Comparison of ENCODE assay signal across 20 cellular contexts in genomic region chrX:106208154-106208553, GRCh38. TPM values are rescaled to one million over a fixed set of nuclear protein-coding genes. Genes with fewer than 3 reads are reported as not detected.
DNase-seq lines count a peak whose midpoint lies in the region; ATAC-seq, FAIRE-seq and TF ChIP-seq lines count a peak whose summit lies in the region.
"Had no signal": no experiment of that assay in that cellular context is flagged by ENCODE, and none has a peak within 500 bp of the region (broad histone marks: within the 10 kb centered on the region; RNA-seq: fewer than 3 reads in every experiment).

No MANE protein-coding gene starts in this region.

- intact Hi-C loops in gastrocnemius medialis (cut with DNase I; ENCODE audit: low total_unique reads): no loop called here

- H3K4me3 ChIP-seq in astrocyte (ENCODE audit: insufficient read depth, low read depth, low read length) (no peak overlapping the region), gastrocnemius medialis (no peak overlapping the region)
- H3K4me3 ChIP-seq: GM23338 had no signal

- no peaks in the 10 kb centered on the region for H3K79me2 ChIP-seq in astrocyte (ENCODE audit: insufficient read depth, low read length)

- H3K4me2 ChIP-seq in astrocyte (ENCODE audit: low read length): no peak overlapping the region
- H3K4me2 ChIP-seq: GM23338 had no signal

- TF ChIP-seq CTCF in astrocyte (IDR thresholded peaks at IDR 0.05; ENCODE audit: insufficient read depth, low read depth, low read length) (no peak), gastrocnemius medialis (IDR thresholded peaks at IDR 0.05 in 4 of 5, conservative IDR thresholded peaks at IDR 0.05 in 1 of 5) (no peak)

- no peak overlapping the region for H3K9ac ChIP-seq in astrocyte (ENCODE audit: low read length)

- TF ChIP-seq POLR2A in gastrocnemius medialis (IDR thresholded peaks at IDR 0.05): no peak

- H2AFZ ChIP-seq in astrocyte (ENCODE audit: low read depth, low read length): no peak overlapping the region
- H2AFZ ChIP-seq: GM23338 had no signal

- H3K27me3 ChIP-seq in astrocyte (ENCODE audit: insufficient read depth, low read length): no peaks in the 10 kb centered on the region
- H3K27me3 ChIP-seq in gastrocnemius medialis: no peaks in the 10 kb centered on the region

- H4K20me1 ChIP-seq in astrocyte (ENCODE audit: insufficient read depth, low read length): no peaks in the 10 kb centered on the region

- H3K36me3 Mint-ChIP-seq in astrocyte (ENCODE audit: low read depth, unreplicated experiment): no peaks in the 10 kb centered on the region
- H3K36me3 Mint-ChIP-seq: CD4-positive, alpha-beta memory T cell had no signal

- peak; percentile 75 for FAIRE-seq in astrocyte (lab: Jason Lieb, UNC)
- FAIRE-seq: G401.6, GM12892, GM19239 had no signal

- no peaks in the 10 kb centered on the region for H3K27me3 Mint-ChIP-seq in astrocyte (ENCODE audit: low read depth, unreplicated experiment)
- H3K27me3 Mint-ChIP-seq: CD4-positive, alpha-beta memory T cell had no signal

- DNase-seq in astrocyte (ENCODE audit: low read depth) (no peak), myocyte (ENCODE audit: low read depth) (peak; percentile 51), gastrocnemius medialis (no peak)
- DNase-seq: C1 segment of cervical spinal cord; CD4-positive, alpha-beta memory T cell; COR-L47; DMS153; DND-41; H9 had no signal

- no peak overlapping the region for H3K27ac Mint-ChIP-seq in astrocyte (ENCODE audit: unreplicated experiment)
- H3K27ac Mint-ChIP-seq: CD4-positive, alpha-beta memory T cell; GM23338; H9 had no signal

- H3K4me1 Mint-ChIP-seq in astrocyte (ENCODE audit: low read depth, unreplicated experiment): no peaks in the 10 kb centered on the region
- H3K4me1 Mint-ChIP-seq: CD4-positive, alpha-beta memory T cell; GM23338; H9 had no signal

- H3K27ac ChIP-seq in astrocyte (ENCODE audit: low read depth, low read length) (no peak overlapping the region), gastrocnemius medialis (peak overlapping the region in 2 of 4 donors; percentile 9 to 18)

- H3K9me3 Mint-ChIP-seq in astrocyte (ENCODE audit: unreplicated experiment): no peaks in the 10 kb centered on the region

- ATAC-seq in gastrocnemius medialis (peak; percentile 69 to 94), GM19351 (IDR thresholded peaks at IDR 0.05; ENCODE audit: unreplicated experiment) (no peak), GM19023 (IDR thresholded peaks at IDR 0.05; ENCODE audit: unreplicated experiment) (no peak), HG02885 (IDR thresholded peaks at IDR 0.05; ENCODE audit: poor library complexity, unreplicated experiment) (no peak)
- ATAC-seq: GM23338, HCT116 had no signal

- H3K36me3 ChIP-seq in astrocyte (ENCODE audit: insufficient read depth, low read length): no peaks in the 10 kb centered on the region
- H3K36me3 ChIP-seq in gastrocnemius medialis: no peaks in the 10 kb centered on the region

- H3K9me3 ChIP-seq in astrocyte (ENCODE audit: insufficient read depth, low read depth, low read length) (no peaks in the 10 kb centered on the region), gastrocnemius medialis (no peaks in the 10 kb centered on the region)

- in situ Hi-C loops in gastrocnemius medialis (cut with MboI; ENCODE audit: low sequenced_read_pairs in 4 of 4): no loop called here

- H3K4me3 Mint-ChIP-seq in astrocyte (ENCODE audit: unreplicated experiment): no peak overlapping the region
- H3K4me3 Mint-ChIP-seq: CD4-positive, alpha-beta memory T cell; GM23338; H9 had no signal

- H3K4me1 ChIP-seq in astrocyte (ENCODE audit: insufficient read depth, low read length) (no peaks in the 10 kb centered on the region), gastrocnemius medialis (peaks cover 0 to 7% of the 10 kb centered on the region in 2 donors)

RNA-seq across cellular contexts. Expression of gene PWWP3B, which starts 40.0 kb away (rescaled TPM):
- total RNA-seq in astrocyte (3.1 and 3.3 TPM in 2 replicates), myocyte (37.8 and 39.5 TPM in 2 replicates), gastrocnemius medialis (1 to 10 TPM; 1.8 to 7.8 (median 3.1) TPM)
- 3.0 TPM for polyA plus RNA-seq in myocyte (2012)
- total RNA-seq: A172; A673; CD4-positive, alpha-beta memory T cell had no signal
- polyA plus RNA-seq: BJ; CD4-positive, alpha-beta memory T cell had no signal

Comparison
In these comparisons a context has a peak if more than half of its experiments do, and no peak if none do; other contexts are left out.
1. ATAC-seq: peak in gastrocnemius medialis (2 of 2); none in GM19351 (single experiment), GM19023 (single experiment) and HG02885 (single experiment).